8 cellular contexts compared by ENCODE assay signal in genomic region chr5:171336486-171337206, GRCh38. TPM values are rescaled to one million over a fixed set of nuclear protein-coding genes. Genes with fewer than 3 reads are reported as not detected.
DNase-seq lines count a peak whose midpoint lies in the region; TF ChIP-seq lines count a peak whose summit lies in the region.

No MANE protein-coding gene starts in this region.

- H3K27ac ChIP-seq in SK-N-MC (no peak overlapping the region), mesodermal cell (ENCODE audit: low read depth, low read length, severe bottlenecking) (no peak overlapping the region), tibial artery (no peak overlapping the region)

- peaks cover 3% of the 10 kb centered on the region for H3K27me3 Mint-ChIP-seq in endothelial cell (ENCODE audit: unreplicated experiment)

- H3K9me3 ChIP-seq in SK-N-MC (ENCODE audit: low read depth, low read length) (no peaks in the 10 kb centered on the region), mesodermal cell (ENCODE audit: control insufficient read depth, low read length) (no peaks in the 10 kb centered on the region), tibial artery (no peaks in the 10 kb centered on the region)

- no peaks in the 10 kb centered on the region for H3K4me1 Mint-ChIP-seq in endothelial cell (ENCODE audit: unreplicated experiment)

- TF ChIP-seq CTCF in endothelial cell (IDR thresholded peaks at IDR 0.05; ENCODE audit: unreplicated experiment) (no peak), tibial artery (IDR thresholded peaks at IDR 0.05) (peak; percentile 35 to 56)

- peaks cover 0 to 26% of the 10 kb centered on the region in 2 donors for H3K27me3 ChIP-seq in tibial artery

- peak overlapping the region; percentile 68 for H3K4me3 ChIP-seq in SK-N-MC
- H3K4me3 ChIP-seq in mesodermal cell (ENCODE audit: extremely low read depth, insufficient read depth, low read length, poor library complexity, severe bottlenecking) = peak overlapping the region; percentile 21
- H3K4me3 ChIP-seq in tibial artery = peak overlapping the region; percentile 25 to 36

- H3K27ac Mint-ChIP-seq in endothelial cell (ENCODE audit: unreplicated experiment) = no peak overlapping the region

- 38 to 49% methylated on average over 28 to 29 of the region's 32 CpGs for WGBS in mesodermal cell (ENCODE audit: insufficient coverage in 2 of 2), 2 experiments

- H3K9ac ChIP-seq in SK-N-MC (ENCODE audit: insufficient read length) = no peak overlapping the region

- H3K4me1 ChIP-seq in mesodermal cell (ENCODE audit: control insufficient read depth, insufficient read depth, low read length, poor library complexity, severe bottlenecking) (no peaks in the 10 kb centered on the region), tibial artery (peaks cover 0 to 6% (median 3%) of the 10 kb centered on the region in 4 donors)

- H3K36me3 ChIP-seq in SK-N-MC (ENCODE audit: insufficient read depth, low read length) (no peaks in the 10 kb centered on the region), mesodermal cell (ENCODE audit: control insufficient read depth, insufficient read depth, low read length) (no peaks in the 10 kb centered on the region), tibial artery (no peaks in the 10 kb centered on the region)

- DNase-seq in D341Med (ENCODE audit: low spot score) (peak; percentile 60), HT-29 (ENCODE audit: low spot score) (peak; percentile 41), SK-N-MC (ENCODE audit: low read depth, low spot score) (no peak), endothelial cell (ENCODE audit: low spot score) (peak; percentile 30), tibial artery (peak in 1 of 2 donors; percentile 47), cortex of kidney (lab: John Stamatoyannopoulos, UW) (no peak)
- no peak for DNase-seq in stimulated activated CD4-positive, alpha-beta T cell treated with anti-CD3 and anti-CD28 coated beads, Interleukin-2, amount 100 ng/mL, for 48 hours

- H3K36me3 Mint-ChIP-seq in endothelial cell (ENCODE audit: low read depth, unreplicated experiment) = no peaks in the 10 kb centered on the region

- no peak overlapping the region for H3K4me3 Mint-ChIP-seq in endothelial cell (ENCODE audit: unreplicated experiment)

- no peaks in the 10 kb centered on the region for H3K9me3 Mint-ChIP-seq in endothelial cell (ENCODE audit: unreplicated experiment)

- intact Hi-C loops in tibial artery (cut with DNase I; ENCODE audit: low total_unique reads) = no loop called here

RNA-seq across cellular contexts. Expression of gene TLX3, which starts 27.6 kb away (rescaled TPM):
- total RNA-seq in HT-29 (2014; rRNA removed; shearing (Covaris generic)) = not detected in 2 replicates
- total RNA-seq in endothelial cell (ENCODE audit: unreplicated experiment) = 0.23 TPM
- not detected for polyA plus RNA-seq in mesodermal cell (2013, experiment 1 of 2)
- 0.20 TPM for polyA plus RNA-seq in mesodermal cell (2013, experiment 2 of 2)

RNA-seq across cellular contexts. Expression of gene NPM1, which starts 51.0 kb away (rescaled TPM):
- total RNA-seq in HT-29 (2014; rRNA removed; shearing (Covaris generic)) = 896 and 936 TPM in 2 replicates
- 1,016 TPM for total RNA-seq in endothelial cell (ENCODE audit: unreplicated experiment)
- polyA plus RNA-seq in mesodermal cell (2013, experiment 1 of 2) = 2,493 TPM
- polyA plus RNA-seq in mesodermal cell (2013, experiment 2 of 2) = 2,739 TPM

Comparison
In these comparisons a context has a peak if more than half of its experiments do, and no peak if none do; other contexts are left out.
1. DNase-seq: peak in D341Med (single experiment), HT-29 (single experiment) and endothelial cell (single experiment); none in SK-N-MC (single experiment), cortex of kidney (single experiment) and stimulated activated CD4-positive, alpha-beta T cell treated with anti-CD3 and anti-CD28 coated beads, Interleukin-2, amount 100 ng/mL, for 48 hours (0 of 2).
2. Peak in every context shown above with its lines, with median percentiles within 50 percentile points of each other: H3K4me3 ChIP-seq.